16 cellular contexts compared by ENCODE assay signal in the genomic region with DNA sequence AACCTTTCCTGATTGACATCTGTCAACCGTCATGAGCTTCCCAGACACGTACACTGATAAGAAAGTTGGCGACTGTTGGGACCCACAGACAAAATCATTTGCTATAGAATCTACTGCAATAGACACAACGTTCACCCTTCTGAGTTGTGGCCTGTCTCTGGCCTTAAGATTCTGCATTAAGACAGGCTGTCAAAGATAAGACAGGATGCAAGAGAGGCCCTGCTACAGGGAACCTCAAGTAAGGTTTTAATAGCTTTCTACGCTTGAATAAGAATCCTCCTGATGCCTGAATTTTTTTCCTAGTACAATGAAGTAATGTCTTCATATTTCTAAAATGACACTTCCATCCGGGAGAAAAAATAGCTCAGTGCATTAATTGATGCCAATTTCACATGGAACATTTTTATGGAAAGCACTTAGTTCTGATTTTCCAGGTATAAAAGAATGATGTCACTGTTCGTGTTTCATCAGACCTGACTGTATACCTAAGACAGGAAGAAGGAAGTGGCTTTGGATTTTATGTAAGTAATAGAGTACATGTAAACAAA.
"Had no signal": no experiment of that assay in that cellular context is flagged by ENCODE, and none has a peak within 500 bp of the region (broad histone marks: within the 10 kb centered on the region; RNA-seq: fewer than 3 reads in every experiment).

No MANE protein-coding gene starts in this region.

- H3K36me3 Mint-ChIP-seq: activated CD8-positive, alpha-beta memory T cell treated with anti-CD3 and anti-CD28 coated beads, Interleukin-2, amount 10 ng/mL, durations not matched to agents 7 days and 5 days; activated naive CD4-positive, alpha-beta T cell treated with anti-CD3 and anti-CD28 coated beads, Interleukin-2, amount 50 U/mL, for 24 hours; brain; immature natural killer cell had no signal

- H3K4me1 Mint-ChIP-seq: activated CD8-positive, alpha-beta memory T cell treated with anti-CD3 and anti-CD28 coated beads, Interleukin-2, amount 10 ng/mL, durations not matched to agents 7 days and 5 days; activated naive CD4-positive, alpha-beta T cell treated with anti-CD3 and anti-CD28 coated beads, Interleukin-2, amount 50 U/mL, for 24 hours; immature natural killer cell had no signal

- H3K4me3 Mint-ChIP-seq: activated CD8-positive, alpha-beta memory T cell treated with anti-CD3 and anti-CD28 coated beads, Interleukin-2, amount 10 ng/mL, durations not matched to agents 7 days and 5 days; activated naive CD4-positive, alpha-beta T cell treated with anti-CD3 and anti-CD28 coated beads, Interleukin-2, amount 50 U/mL, for 24 hours; activated T-cell treated with anti-CD3 and anti-CD28 coated beads, Interleukin-2, amount 50 U/mL, for 24 hours; brain; immature natural killer cell; nephron progenitor cell had no signal

- H3K9me3 Mint-ChIP-seq: activated T-cell treated with anti-CD3 and anti-CD28 coated beads, Interleukin-2, amount 50 U/mL, for 24 hours; brain; nephron progenitor cell had no signal

- H3K36me3 ChIP-seq: ovary, thyroid gland, uterus had no signal

- ATAC-seq: activated CD8-positive, alpha-beta memory T cell treated with anti-CD3 and anti-CD28 coated beads, Interleukin-2, amount 10 ng/mL, durations not matched to agents 7 days and 5 days had no signal

- H3K4me3 ChIP-seq: ovary, thyroid gland, uterus had no signal

- H3K27me3 Mint-ChIP-seq: activated CD8-positive, alpha-beta memory T cell treated with anti-CD3 and anti-CD28 coated beads, Interleukin-2, amount 10 ng/mL, durations not matched to agents 7 days and 5 days; activated naive CD4-positive, alpha-beta T cell treated with anti-CD3 and anti-CD28 coated beads, Interleukin-2, amount 50 U/mL, for 24 hours; activated T-cell treated with anti-CD3 and anti-CD28 coated beads, Interleukin-2, amount 50 U/mL, for 24 hours had no signal

- H3K27ac ChIP-seq: ovary, thyroid gland, uterus had no signal

- DNase-seq: activated CD4-positive, alpha-beta T cell treated with anti-CD3 and anti-CD28 coated beads for 1 hour; activated CD4-positive, alpha-beta T cell treated with anti-CD3 and anti-CD28 coated beads, Interleukin-2, amount 50 U/mL, for 48 hours; activated CD8-positive, alpha-beta memory T cell treated with anti-CD3 and anti-CD28 coated beads, Interleukin-2, amount 10 ng/mL, durations not matched to agents 7 days and 5 days; activated effector memory CD4-positive, alpha-beta T cell treated with Interleukin-2 at 50 U/mL for 16 hours; activated T-cell treated with anti-CD3 and anti-CD28 coated beads, Interleukin-2, amount 50 U/mL, for 24 hours; amniotic stem cell; cerebellar nuclear complex; dermis blood vessel endothelial cell; glutamatergic neuron; immature natural killer cell; nephron progenitor cell; ovary; thyroid gland; uterus had no signal

- H3K9me3 ChIP-seq: ovary, thyroid gland, uterus had no signal

- H3K4me1 ChIP-seq: thyroid gland, uterus had no signal

- H3K27ac Mint-ChIP-seq: activated CD8-positive, alpha-beta memory T cell treated with anti-CD3 and anti-CD28 coated beads, Interleukin-2, amount 10 ng/mL, durations not matched to agents 7 days and 5 days; activated naive CD4-positive, alpha-beta T cell treated with anti-CD3 and anti-CD28 coated beads, Interleukin-2, amount 50 U/mL, for 24 hours; activated T-cell treated with anti-CD3 and anti-CD28 coated beads, Interleukin-2, amount 50 U/mL, for 24 hours; immature natural killer cell; nephron progenitor cell had no signal
